Comparison of ENCODE assay signal across 16 cellular contexts in the genomic region with DNA sequence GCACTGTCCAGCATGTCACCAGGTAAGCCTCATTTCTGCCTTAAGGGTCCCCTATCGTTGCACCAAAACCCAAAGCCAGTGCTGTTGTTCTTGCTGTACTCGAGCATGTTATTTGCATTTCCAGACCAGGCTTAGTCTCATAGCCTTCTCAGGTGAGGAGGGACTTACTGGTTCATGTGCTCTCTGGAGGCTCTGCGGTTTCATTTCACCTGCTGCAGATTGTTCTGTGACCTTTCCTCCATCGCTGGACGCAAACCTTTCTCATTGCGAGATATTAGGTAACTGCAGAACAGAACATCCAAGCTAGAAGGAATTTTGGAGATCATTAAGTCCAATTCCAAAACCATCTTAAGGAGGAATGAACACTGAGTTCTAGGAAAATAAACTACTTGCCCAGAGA.
DNase-seq lines count a peak whose midpoint lies in the region; ATAC-seq and TF ChIP-seq lines count a peak whose summit lies in the region.
"Had no signal": no experiment of that assay in that cellular context is flagged by ENCODE, and none has a peak within 500 bp of the region (broad histone marks: within the 10 kb centered on the region; RNA-seq: fewer than 3 reads in every experiment).

No MANE protein-coding gene starts in this region.

- no peaks in the 10 kb centered on the region for H3K9me2 ChIP-seq in OCI-LY1 (ENCODE audit: low read depth, low read length)

- peak overlapping the region; percentile 61 for H3K9ac ChIP-seq in OCI-LY1 (ENCODE audit: low read length)
- H3K9ac ChIP-seq: BLaER1, GM23248 had no signal

- peaks cover 9% of the 10 kb centered on the region; the same call in 1 of the 2 replicates for H3F3A ChIP-seq in OCI-LY1 (ENCODE audit: insufficient read depth, low read length)

- no peak overlapping the region for H3K4me3 Mint-ChIP-seq in T-helper 17 cell
- H3K4me3 Mint-ChIP-seq in stimulated activated memory B cell treated with anti-CD40 and anti-IgM and Interleukin-4, amounts not matched to agents 10 μg/mL and 1 μg/mL and 100 μg/mL, for 72 hours: peak overlapping the region; percentile 30
- no peak overlapping the region for H3K4me3 Mint-ChIP-seq in activated CD8-positive, alpha-beta T cell treated with anti-CD3 and anti-CD28 coated beads, Interleukin-2, amount 10 ng/mL, durations not matched to agents 7 days and 5 days
- H3K4me3 Mint-ChIP-seq: CD8-positive, alpha-beta memory T cell had no signal

- 93 to 94% methylated on average over 6 of the region's 6 CpGs for WGBS in lower leg skin, 2 donors

- no peak for ATAC-seq in T-helper 17 cell
- peak; percentile 37 for ATAC-seq in stimulated activated memory B cell treated with anti-CD40 and anti-IgM and Interleukin-4, amounts not matched to agents 10 μg/mL and 1 μg/mL and 100 μg/mL, for 72 hours
- no peak for ATAC-seq in activated CD8-positive, alpha-beta T cell treated with anti-CD3 and anti-CD28 coated beads, Interleukin-2, amount 10 ng/mL, durations not matched to agents 7 days and 5 days

- H3K36me3 ChIP-seq in OCI-LY1 (ENCODE audit: insufficient read depth, low read length): peaks cover 6% of the 10 kb centered on the region; the same call in 1 of the 2 replicates
- H3K36me3 ChIP-seq: BLaER1 had no signal

- H3K27me3 ChIP-seq in OCI-LY1 (ENCODE audit: insufficient read depth, low read length): no peaks in the 10 kb centered on the region
- H3K27me3 ChIP-seq: BLaER1 had no signal

- POLR2A ChIA-PET in activated CD8-positive, alpha-beta T cell treated with anti-CD3 and anti-CD28 coated beads, Interleukin-2, amount 10 ng/mL, durations not matched to agents 7 days and 5 days (lab: Charles Lee): no interaction called here

- H3K79me2 ChIP-seq in OCI-LY1 (ENCODE audit: insufficient read depth, low read length): no peaks in the 10 kb centered on the region

- TF ChIP-seq CTCF in OCI-LY1 (IDR thresholded peaks at IDR 0.05; ENCODE audit: low read length): no peak
- no peak for TF ChIP-seq CTCF in lower leg skin (IDR thresholded peaks at IDR 0.05)

- no peak overlapping the region for H2AFZ ChIP-seq in OCI-LY1 (ENCODE audit: low read length)
- H2AFZ ChIP-seq: GM23248 had no signal

- H3K4me3 ChIP-seq in OCI-LY1 (ENCODE audit: low read depth, low read length, poor library complexity, severe bottlenecking) (peak overlapping the region; percentile 43), lower leg skin (ENCODE audit: low read depth, poor library complexity, severe bottlenecking) (no peak overlapping the region)
- H3K4me3 ChIP-seq: BLaER1, GM23248 had no signal

- no peaks in the 10 kb centered on the region for H3K27me3 Mint-ChIP-seq in T-helper 17 cell
- H3K27me3 Mint-ChIP-seq in stimulated activated memory B cell treated with anti-CD40 and anti-IgM and Interleukin-4, amounts not matched to agents 10 μg/mL and 1 μg/mL and 100 μg/mL, for 72 hours: peaks cover 43% of the 10 kb centered on the region
- peaks cover under 1% of the 10 kb centered on the region for H3K27me3 Mint-ChIP-seq in activated CD8-positive, alpha-beta T cell treated with anti-CD3 and anti-CD28 coated beads, Interleukin-2, amount 10 ng/mL, durations not matched to agents 7 days and 5 days (ENCODE audit: low read depth)

- H3K4me1 Mint-ChIP-seq in T-helper 17 cell: peaks cover 40% of the 10 kb centered on the region
- H3K4me1 Mint-ChIP-seq in stimulated activated memory B cell treated with anti-CD40 and anti-IgM and Interleukin-4, amounts not matched to agents 10 μg/mL and 1 μg/mL and 100 μg/mL, for 72 hours: peaks cover 52% of the 10 kb centered on the region
- H3K4me1 Mint-ChIP-seq in activated CD8-positive, alpha-beta T cell treated with anti-CD3 and anti-CD28 coated beads, Interleukin-2, amount 10 ng/mL, durations not matched to agents 7 days and 5 days (ENCODE audit: low read depth): peaks cover 50% of the 10 kb centered on the region

- no peak for TF ChIP-seq POLR2A in lower leg skin (IDR thresholded peaks at IDR 0.05)

- intact Hi-C loops in lower leg skin (cut with DNase I; ENCODE audit: low total_unique reads): no loop called here

- CTCF ChIA-PET in activated CD8-positive, alpha-beta T cell treated with anti-CD3 and anti-CD28 coated beads, Interleukin-2, amount 10 ng/mL, durations not matched to agents 7 days and 5 days (lab: Charles Lee): interaction anchor here (1.4 kb wide), 1 partner anchor 63 kb away, joined by 4 read pairs; no protein-coding TSS in a partner anchor

- DNase-seq in NCI-H526 (lab: John Stamatoyannopoulos, UW): peak; percentile 9 to 51
- DNase-seq in NCI-H526 treated with DMSO at 0.1 percent for 48 hours (lab: John Stamatoyannopoulos, UW): no peak
- DNase-seq in T-helper 17 cell: no peak
- no peak for DNase-seq in T-helper 9 cell
- no peak for DNase-seq in activated CD8-positive, alpha-beta T cell treated with anti-CD3 and anti-CD28 coated beads, Interleukin-2, amount 10 ng/mL, durations not matched to agents 7 days and 5 days
- no peak for DNase-seq in lower leg skin (ENCODE audit: low spot score in 2 of 2)
- DNase-seq: AML-193; CD8-positive, alpha-beta memory T cell; DMS79; EL; GM23248 had no signal

- H3K4me2 ChIP-seq in OCI-LY1 (ENCODE audit: low read length): peak overlapping the region; percentile 68
- H3K4me2 ChIP-seq: BLaER1 had no signal

- no peaks in the 10 kb centered on the region for H4K20me1 ChIP-seq in OCI-LY1 (ENCODE audit: insufficient read depth, low read length)
- H4K20me1 ChIP-seq: BLaER1 had no signal

- peak overlapping the region; percentile 97 for H3K27ac ChIP-seq in OCI-LY1 (ENCODE audit: low read depth, low read length, poor library complexity, severe bottlenecking)
- H3K27ac ChIP-seq: 22Rv1, BLaER1, GM23248 had no signal

- H3K4me1 ChIP-seq in OCI-LY1 (ENCODE audit: insufficient read depth, low read length, severe bottlenecking): peaks cover 99% of the 10 kb centered on the region

- H3K36me3 Mint-ChIP-seq in T-helper 17 cell (ENCODE audit: low read depth): peaks cover 3% of the 10 kb centered on the region
- H3K36me3 Mint-ChIP-seq in stimulated activated memory B cell treated with anti-CD40 and anti-IgM and Interleukin-4, amounts not matched to agents 10 μg/mL and 1 μg/mL and 100 μg/mL, for 72 hours: no peaks in the 10 kb centered on the region
- peaks cover 15% of the 10 kb centered on the region for H3K36me3 Mint-ChIP-seq in activated CD8-positive, alpha-beta T cell treated with anti-CD3 and anti-CD28 coated beads, Interleukin-2, amount 10 ng/mL, durations not matched to agents 7 days and 5 days (ENCODE audit: low read depth)
- H3K36me3 Mint-ChIP-seq: CD8-positive, alpha-beta memory T cell; IgD-negative memory B cell had no signal

- no peaks in the 10 kb centered on the region for H3K9me3 Mint-ChIP-seq in stimulated activated memory B cell treated with anti-CD40 and anti-IgM and Interleukin-4, amounts not matched to agents 10 μg/mL and 1 μg/mL and 100 μg/mL, for 72 hours
- H3K9me3 Mint-ChIP-seq in activated CD8-positive, alpha-beta T cell treated with anti-CD3 and anti-CD28 coated beads, Interleukin-2, amount 10 ng/mL, durations not matched to agents 7 days and 5 days (ENCODE audit: insufficient read depth): no peaks in the 10 kb centered on the region
- H3K9me3 Mint-ChIP-seq: CD8-positive, alpha-beta memory T cell; IgD-negative memory B cell had no signal

- H3K9me3 ChIP-seq in OCI-LY1 (ENCODE audit: low read length) (no peaks in the 10 kb centered on the region), T-helper 17 cell (ENCODE audit: control insufficient read depth, low read length, poor library complexity, severe bottlenecking) (no peaks in the 10 kb centered on the region)
- H3K9me3 ChIP-seq: BLaER1 had no signal

- H3K27ac Mint-ChIP-seq in T-helper 17 cell: peak overlapping the region; percentile 4
- no peak overlapping the region for H3K27ac Mint-ChIP-seq in stimulated activated memory B cell treated with anti-CD40 and anti-IgM and Interleukin-4, amounts not matched to agents 10 μg/mL and 1 μg/mL and 100 μg/mL, for 72 hours
- no peak overlapping the region for H3K27ac Mint-ChIP-seq in activated CD8-positive, alpha-beta T cell treated with anti-CD3 and anti-CD28 coated beads, Interleukin-2, amount 10 ng/mL, durations not matched to agents 7 days and 5 days
- H3K27ac Mint-ChIP-seq: IgD-negative memory B cell had no signal

Comparison
In these comparisons a context has a peak if more than half of its experiments do, and no peak if none do; other contexts are left out.
1. DNase-seq: peak in NCI-H526 (2 of 2); none in NCI-H526 treated with DMSO at 0.1 percent for 48 hours (single experiment), T-helper 17 cell (0 of 3), T-helper 9 cell (single experiment), activated CD8-positive, alpha-beta T cell treated with anti-CD3 and anti-CD28 coated beads, Interleukin-2, amount 10 ng/mL, durations not matched to agents 7 days and 5 days (single experiment) and lower leg skin (0 of 2).